In genomic region chr7:47803029-47803428, GRCh38 we compare ENCODE assay signal across 2 cellular contexts.
TF ChIP-seq lines count a peak whose summit lies in the region.

No MANE protein-coding gene starts in this region.

TF ChIP-seq in IMR-90, 13 proteins besides CTCF, POLR2A, EP300 and RAD21 (continued from another document):
- TF ChIP-seq USF2 (IDR thresholded peaks at IDR 0.05; ENCODE audit: low read depth, low read length) (no peak), FOS (IDR thresholded peaks at IDR 0.05; ENCODE audit: low read depth, low read length) (no peak), MXI1 (IDR thresholded peaks at IDR 0.05; ENCODE audit: borderline replicate concordance, low read depth, low read length) (no peak), BHLHE40 (IDR thresholded peaks at IDR 0.05; ENCODE audit: low read depth, low read length) (no peak), RCOR1 (IDR thresholded peaks at IDR 0.05; ENCODE audit: insufficient replicate concordance, low read length) (no peak), MAFK (IDR thresholded peaks at IDR 0.05; ENCODE audit: low read depth, low read length) (no peak), CHD1 (IDR thresholded peaks at IDR 0.05; ENCODE audit: low read depth, low read length) (no peak), ELK1 (IDR thresholded peaks at IDR 0.05; ENCODE audit: borderline replicate concordance, low read depth, low read length) (no peak), NFE2L2 (IDR thresholded peaks at IDR 0.05; ENCODE audit: low read depth, low read length) (no peak), RFX5 (IDR thresholded peaks at IDR 0.05; ENCODE audit: low read depth, low read length) (no peak), SMC3 (IDR thresholded peaks at IDR 0.05; ENCODE audit: low read depth, low read length) (no peak), MAZ (IDR thresholded peaks at IDR 0.05; ENCODE audit: borderline replicate concordance, low read depth, low read length) (no peak)
TF ChIP-seq in IMR-90: peak in this region for 0.

TF ChIP-seq in neural cell, 6 proteins besides CTCF, POLR2A, EP300 and RAD21 (continued from another document):
- TF ChIP-seq, protein P1, sequence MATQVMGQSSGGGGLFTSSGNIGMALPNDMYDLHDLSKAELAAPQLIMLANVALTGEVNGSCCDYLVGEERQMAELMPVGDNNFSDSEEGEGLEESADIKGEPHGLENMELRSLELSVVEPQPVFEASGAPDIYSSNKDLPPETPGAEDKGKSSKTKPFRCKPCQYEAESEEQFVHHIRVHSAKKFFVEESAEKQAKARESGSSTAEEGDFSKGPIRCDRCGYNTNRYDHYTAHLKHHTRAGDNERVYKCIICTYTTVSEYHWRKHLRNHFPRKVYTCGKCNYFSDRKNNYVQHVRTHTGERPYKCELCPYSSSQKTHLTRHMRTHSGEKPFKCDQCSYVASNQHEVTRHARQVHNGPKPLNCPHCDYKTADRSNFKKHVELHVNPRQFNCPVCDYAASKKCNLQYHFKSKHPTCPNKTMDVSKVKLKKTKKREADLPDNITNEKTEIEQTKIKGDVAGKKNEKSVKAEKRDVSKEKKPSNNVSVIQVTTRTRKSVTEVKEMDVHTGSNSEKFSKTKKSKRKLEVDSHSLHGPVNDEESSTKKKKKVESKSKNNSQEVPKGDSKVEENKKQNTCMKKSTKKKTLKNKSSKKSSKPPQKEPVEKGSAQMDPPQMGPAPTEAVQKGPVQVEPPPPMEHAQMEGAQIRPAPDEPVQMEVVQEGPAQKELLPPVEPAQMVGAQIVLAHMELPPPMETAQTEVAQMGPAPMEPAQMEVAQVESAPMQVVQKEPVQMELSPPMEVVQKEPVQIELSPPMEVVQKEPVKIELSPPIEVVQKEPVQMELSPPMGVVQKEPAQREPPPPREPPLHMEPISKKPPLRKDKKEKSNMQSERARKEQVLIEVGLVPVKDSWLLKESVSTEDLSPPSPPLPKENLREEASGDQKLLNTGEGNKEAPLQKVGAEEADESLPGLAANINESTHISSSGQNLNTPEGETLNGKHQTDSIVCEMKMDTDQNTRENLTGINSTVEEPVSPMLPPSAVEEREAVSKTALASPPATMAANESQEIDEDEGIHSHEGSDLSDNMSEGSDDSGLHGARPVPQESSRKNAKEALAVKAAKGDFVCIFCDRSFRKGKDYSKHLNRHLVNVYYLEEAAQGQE (IDR thresholded peaks at IDR 0.05; ENCODE audit: borderline replicate concordance): no peak
